8 cellular contexts compared by ENCODE assay signal in genomic region chr4:184474261-184475095, GRCh38. TPM values are rescaled to one million over a fixed set of nuclear protein-coding genes. Genes with fewer than 3 reads are reported as not detected.
DNase-seq lines count a peak whose midpoint lies in the region; ATAC-seq and TF ChIP-seq lines count a peak whose summit lies in the region.

IRF2 (minus strand) TSS chr4:184474550; CDS start chr4:184429064, 45,486 bp downstream.

- peak within 1 kb of the TSS; percentile 95 for H3K27ac ChIP-seq in hepatocyte
- peak within 1 kb of the TSS; percentile 95 to 99 for H3K27ac ChIP-seq in aorta (ENCODE audit: low read depth in 1 of 2, low read length in 2 of 2)

- H3K4me2 ChIP-seq in hepatocyte = peak within 1 kb of the TSS; percentile 77

- peak; percentile 62 for ATAC-seq in GM18511 (IDR thresholded peaks at IDR 0.05; ENCODE audit: unreplicated experiment)
- peak; percentile 49 for ATAC-seq in HG03025 (IDR thresholded peaks at IDR 0.05; ENCODE audit: low FRiP score, unreplicated experiment)
- peak; percentile 96 for ATAC-seq in aorta (ENCODE audit: low FRiP score)

- intact Hi-C loops in aorta (cut with DNase I) = loop anchor here (2.0 to 10.0 kb wide), 9 partner anchors 62 to 210 kb away; partner anchors contain the start of genes CASP3 (in 2 of the 2) and PRIMPOL (in 2 of the 2)

- DNase-seq in NCI-H2029 treated with DMSO at 0.1 percent for 48 hours (lab: John Stamatoyannopoulos, UW) (peak; percentile 64), T1000 (lab: John Stamatoyannopoulos, UW) (peak; percentile 63), astrocyte of the hippocampus (ENCODE audit: low read depth, low spot score) (peak; percentile 99), hepatocyte (ENCODE audit: low spot score) (peak; percentile 98), renal cortical epithelial cell (ENCODE audit: low read depth) (peak; percentile 89), aorta (peak; percentile 98 to 99)

- H3K36me3 ChIP-seq in hepatocyte (replicated peaks; ENCODE audit: insufficient read depth, low read depth) = no peaks in the 10 kb centered on the region
- H3K36me3 ChIP-seq in aorta (ENCODE audit: control insufficient read depth in 1 of 2, insufficient read depth in 2 of 2, low read length in 1 of 2) = no peaks in the 10 kb centered on the region

- no peaks in the 10 kb centered on the region for H3K9me3 ChIP-seq in hepatocyte (ENCODE audit: low read depth)
- no peaks in the 10 kb centered on the region for H3K9me3 ChIP-seq in aorta (ENCODE audit: control insufficient read depth, low read length)

- H3K4me1 ChIP-seq in hepatocyte (ENCODE audit: insufficient read depth) (peaks cover 41% of the 10 kb centered on the region), aorta (ENCODE audit: control insufficient read depth in 1 of 2, insufficient read depth in 2 of 2, low read length in 2 of 2) (no peaks in the 10 kb centered on the region)

- H3K79me2 ChIP-seq in hepatocyte = peaks cover 60% of the 10 kb centered on the region

- H3K27me3 ChIP-seq in hepatocyte (no peaks in the 10 kb centered on the region), aorta (ENCODE audit: control insufficient read depth in 1 of 2, insufficient read depth in 2 of 2, low read length in 1 of 2) (no peaks in the 10 kb centered on the region)

- WGBS in hepatocyte (ENCODE audit: low lambda C conversion rate, missing lambda C conversion rate) = under 1% methylated on average over 48 of the region's 66 CpGs
- WGBS in aorta, 2 donors = 0% methylated on average over 66 of the region's 66 CpGs

- peaks cover 12% of the 10 kb centered on the region for H4K20me1 ChIP-seq in hepatocyte (ENCODE audit: insufficient read depth, poor library complexity, severe bottlenecking)

- peak within 1 kb of the TSS; percentile 40 for H2AFZ ChIP-seq in hepatocyte

- H3K9me2 ChIP-seq in hepatocyte (replicated peaks; ENCODE audit: insufficient read depth) = no peaks in the 10 kb centered on the region

- no peak for TF ChIP-seq CTCF in hepatocyte (IDR thresholded peaks at IDR 0.05; ENCODE audit: poor library complexity)

- peak within 1 kb of the TSS; percentile 75 for H3K4me3 ChIP-seq in hepatocyte
- H3K4me3 ChIP-seq in aorta (ENCODE audit: low read length in 2 of 2) = peak within 1 kb of the TSS; percentile 74 to 89

RNA-seq across cellular contexts. Expression of gene IRF2, which starts in this region (rescaled TPM):
- total RNA-seq in hepatocyte (41.1 and 50.5 TPM in 2 replicates), renal cortical epithelial cell (21.2 and 33.3 TPM in 2 replicates), aorta (10 to 100 TPM; 37.1 to 49.4 TPM)
- polyA plus RNA-seq in hepatocyte (17.7 and 19.1 TPM in 2 replicates), aorta (10 to 100 TPM; 14.1 to 17.7 TPM)

Comparison
In these comparisons a context has a peak if more than half of its experiments do, and no peak if none do; other contexts are left out.
1. Peak in every context shown above with its lines: DNase-seq, ATAC-seq, H3K4me3 ChIP-seq and H3K27ac ChIP-seq.